Comparison of ENCODE assay signal across 1 cellular context in genomic region chrX:16892504-16893362, GRCh38.
TF ChIP-seq lines count a peak whose summit lies in the region.

No MANE protein-coding gene starts in this region.

TF ChIP-seq in K562, 482 proteins besides CTCF, POLR2A, EP300 and RAD21 (continued from another document and continues in another):
- TF ChIP-seq ZMIZ1 (IDR thresholded peaks at IDR 0.05; ENCODE audit: low read depth in 2 of 2, low read length in 2 of 2): no peak
- no peak for TF ChIP-seq E2F6 (IDR thresholded peaks at IDR 0.05; ENCODE audit: borderline replicate concordance in 1 of 2, extremely low read depth in 1 of 2, insufficient read depth in 1 of 2, insufficient read length in 1 of 2, low read depth in 1 of 2, low read length in 1 of 2, poor library complexity in 1 of 2, severe bottlenecking in 1 of 2)
- TF ChIP-seq ZNF766 (CRISPR knock-in tag; conservative IDR thresholded peaks at IDR 0.05): no peak
- no peak for TF ChIP-seq ZBTB33 (CRISPR knock-in tag; IDR thresholded peaks at IDR 0.05)
- no peak for TF ChIP-seq XRCC3 (IDR thresholded peaks at IDR 0.05)
- no peak for TF ChIP-seq GTF3C2 (IDR thresholded peaks at IDR 0.05; ENCODE audit: borderline replicate concordance, extremely low read depth, insufficient read length)
- no peak for TF ChIP-seq PTRF (tag; IDR thresholded peaks at IDR 0.05)
- peak; percentile 36 for TF ChIP-seq MAFG (tag; conservative IDR thresholded peaks at IDR 0.05)
- TF ChIP-seq CGGBP1 (CRISPR knock-in tag; IDR thresholded peaks at IDR 0.05): no peak
- TF ChIP-seq TSC22D4 (tag; IDR thresholded peaks at IDR 0.05): no peak
- TF ChIP-seq HDAC1 (IDR thresholded peaks at IDR 0.05): no peak
- no peak for TF ChIP-seq MCM5 (IDR thresholded peaks at IDR 0.05; ENCODE audit: low read depth)
- no peak for TF ChIP-seq PYGO2 (tag; IDR thresholded peaks at IDR 0.05)
- no peak for TF ChIP-seq TARDBP (IDR thresholded peaks at IDR 0.05)
- TF ChIP-seq SIRT6 (IDR thresholded peaks at IDR 0.05; ENCODE audit: low read depth, low read length): no peak
- no peak for TF ChIP-seq GTF2B (IDR thresholded peaks at IDR 0.05; ENCODE audit: extremely low read depth, insufficient read length)
- TF ChIP-seq ZNF655 (CRISPR knock-in tag; IDR thresholded peaks at IDR 0.05): no peak
- no peak for TF ChIP-seq ELK3 (CRISPR knock-in tag; IDR thresholded peaks at IDR 0.05)
- TF ChIP-seq FOXJ3 (CRISPR knock-in tag; IDR thresholded peaks at IDR 0.05): no peak
- TF ChIP-seq TAF7 (tag; IDR thresholded peaks at IDR 0.05): no peak
- no peak for TF ChIP-seq ZNF740 (CRISPR knock-in tag; IDR thresholded peaks at IDR 0.05)
- no peak for TF ChIP-seq ZNF740 (tag; IDR thresholded peaks at IDR 0.05)
- TF ChIP-seq ZNF316 (IDR thresholded peaks at IDR 0.05): peak; percentile 50
- TF ChIP-seq ETV1 (tag; conservative IDR thresholded peaks at IDR 0.05; ENCODE audit: low read depth): 0 out of 2 replicates have a peak, but pooled peaks have one; percentile 20
- no peak for TF ChIP-seq HDAC8 (tag; IDR thresholded peaks at IDR 0.05)
- peak; percentile 61 for TF ChIP-seq KLF16 (IDR thresholded peaks at IDR 0.05)
- no peak for TF ChIP-seq SRF (CRISPR knock-in tag; IDR thresholded peaks at IDR 0.05)
- no peak for TF ChIP-seq ZNF280A (IDR thresholded peaks at IDR 0.05; ENCODE audit: low read depth, partially characterized antibody)
- peak; percentile 48; the same call in 1 of the 2 replicates for TF ChIP-seq MAFF (IDR thresholded peaks at IDR 0.05; ENCODE audit: low read length)
- no peak for TF ChIP-seq HEY1 (CRISPR knock-in tag; IDR thresholded peaks at IDR 0.05; ENCODE audit: borderline replicate concordance)
- peak in 1 of 2 experiments; percentile 60; a peak in 2 of 4 replicates for TF ChIP-seq RCOR1 (IDR thresholded peaks at IDR 0.05; ENCODE audit: borderline replicate concordance in 1 of 2, low read depth in 2 of 2, low read length in 2 of 2)
- no peak for TF ChIP-seq TCFL5 (CRISPR knock-in tag; conservative IDR thresholded peaks at IDR 0.05)
- no peak for TF ChIP-seq TOE1 (IDR thresholded peaks at IDR 0.05; ENCODE audit: borderline replicate concordance)
- no peak for TF ChIP-seq TOE1 (CRISPR knock-in tag; IDR thresholded peaks at IDR 0.05; ENCODE audit: borderline replicate concordance, low read depth)
- TF ChIP-seq TFAP4 (CRISPR knock-in tag; IDR thresholded peaks at IDR 0.05; ENCODE audit: borderline replicate concordance): peak; percentile 48; the same call in 1 of the 2 replicates
- no peak for TF ChIP-seq ZNF717 (CRISPR knock-in tag; IDR thresholded peaks at IDR 0.05)
- TF ChIP-seq THAP12 (CRISPR knock-in tag; IDR thresholded peaks at IDR 0.05): no peak
- TF ChIP-seq ZNF696 (CRISPR knock-in tag; conservative IDR thresholded peaks at IDR 0.05): no peak
- TF ChIP-seq ADNP (tag; IDR thresholded peaks at IDR 0.05): no peak
